ENCODE assay signal across 14 cellular contexts in genomic region chr7:151343516-151343915, GRCh38. TPM values are rescaled to one million over a fixed set of nuclear protein-coding genes. Genes with fewer than 3 reads are reported as not detected.
A peak's percentile ranks its signal among the peaks of the same experiment; 100 is the strongest.
DNase-seq lines count a peak whose midpoint lies in the region; ATAC-seq and TF ChIP-seq lines count a peak whose summit lies in the region.
"Had no signal": no experiment of that assay in that cellular context is flagged by ENCODE, and none has a peak within 500 bp of the region (broad histone marks: within the 10 kb centered on the region; RNA-seq: fewer than 3 reads in every experiment).

No MANE protein-coding gene starts in this region.

- peaks cover 12% of the 10 kb centered on the region for H3K9me3 Mint-ChIP-seq in T-helper 2 cell treated with Interferon-gamma antibody and Interleukin-4, amounts not matched to agents 5 μg/mL and 100 μg/mL, for 36 hours
- H3K9me3 Mint-ChIP-seq in GM23338 (no peaks in the 10 kb centered on the region; the same call in 1 of the 3 replicates), nephron (peaks cover 6% of the 10 kb centered on the region)
- peaks cover 8% of the 10 kb centered on the region for H3K9me3 Mint-ChIP-seq in activated naive CD8-positive, alpha-beta T cell (ENCODE audit: low read depth)

- H3K36me3 Mint-ChIP-seq in T-helper 2 cell treated with Interferon-gamma antibody and Interleukin-4, amounts not matched to agents 5 μg/mL and 100 μg/mL, for 36 hours (ENCODE audit: low read depth): peaks cover 30% of the 10 kb centered on the region
- H3K36me3 Mint-ChIP-seq in GM23338 (ENCODE audit: low read depth) (peaks cover 15% of the 10 kb centered on the region; the same call in 2 of the 3 replicates), nephron (ENCODE audit: low read depth) (peaks cover 22% of the 10 kb centered on the region)
- peaks cover 6% of the 10 kb centered on the region for H3K36me3 Mint-ChIP-seq in activated naive CD8-positive, alpha-beta T cell

- H3K36me3 ChIP-seq in GM23338 (ENCODE audit: insufficient read depth) (no peaks in the 10 kb centered on the region; the same call in none of the 2 replicates), WERI-Rb-1 (peaks cover 34% of the 10 kb centered on the region)

- H3K4me1 Mint-ChIP-seq in T-helper 2 cell treated with Interferon-gamma antibody and Interleukin-4, amounts not matched to agents 5 μg/mL and 100 μg/mL, for 36 hours (ENCODE audit: low read depth): peaks cover 33% of the 10 kb centered on the region
- H3K4me1 Mint-ChIP-seq in GM23338 (0 out of 3 replicates have a peak, but pooled peaks cover 6% of the 10 kb centered on the region), nephron (peaks cover 9% of the 10 kb centered on the region)
- H3K4me1 Mint-ChIP-seq in activated naive CD8-positive, alpha-beta T cell (ENCODE audit: low read depth): peaks cover 52% of the 10 kb centered on the region

- H3K27me3 Mint-ChIP-seq in T-helper 2 cell treated with Interferon-gamma antibody and Interleukin-4, amounts not matched to agents 5 μg/mL and 100 μg/mL, for 36 hours (ENCODE audit: low read depth): no peaks in the 10 kb centered on the region
- H3K27me3 Mint-ChIP-seq in GM23338 (ENCODE audit: insufficient read depth, low read depth, poor library complexity) (peaks cover 4% of the 10 kb centered on the region), nephron (ENCODE audit: low read depth) (no peaks in the 10 kb centered on the region)
- no peaks in the 10 kb centered on the region for H3K27me3 Mint-ChIP-seq in activated naive CD8-positive, alpha-beta T cell

- no peak for DNase-seq in T-helper 2 cell treated with Interferon-gamma antibody and Interleukin-4, amounts not matched to agents 5 μg/mL and 100 μg/mL, for 36 hours (ENCODE audit: low spot score)
- DNase-seq in T-helper 2 cell: no peak
- no peak for DNase-seq in GM23338 (ENCODE audit: low spot score)
- no peak for DNase-seq in WERI-Rb-1
- DNase-seq in SIG-M5 (lab: John Stamatoyannopoulos, UW): no peak
- no peak for DNase-seq in D341Med (ENCODE audit: low spot score)
- DNase-seq: H9, NCI-H187 treated with DMSO at 0.1 percent for 48 hours, NCI-H82, spleen had no signal

- H3F3A ChIP-seq in GM23338 (replicated peaks; ENCODE audit: low read depth): no peaks in the 10 kb centered on the region

- H3K27ac ChIP-seq in GM23338 (ENCODE audit: low read depth) (0 out of 2 replicates have a peak overlapping the region, but pooled peaks have one; percentile 1), WERI-Rb-1 (no peak overlapping the region)
- H3K27ac ChIP-seq: parathyroid adenoma, suprapubic skin had no signal

- peaks cover 8% of the 10 kb centered on the region; the same call in 1 of the 2 replicates for H3K4me1 ChIP-seq in GM23338 (ENCODE audit: insufficient read depth)

- peak overlapping the region; percentile 84 for H3K4me3 Mint-ChIP-seq in T-helper 2 cell treated with Interferon-gamma antibody and Interleukin-4, amounts not matched to agents 5 μg/mL and 100 μg/mL, for 36 hours
- H3K4me3 Mint-ChIP-seq in GM23338: peak overlapping the region; percentile 79; the same call in 1 of the 3 replicates
- H3K4me3 Mint-ChIP-seq in activated naive CD8-positive, alpha-beta T cell: peak overlapping the region; percentile 92
- H3K4me3 Mint-ChIP-seq in nephron: peak overlapping the region; percentile 69 to 81 (median 80)

- no peak overlapping the region for H3K4me3 ChIP-seq in GM23338
- no peak overlapping the region for H3K4me3 ChIP-seq in WERI-Rb-1 (ENCODE audit: low read depth, low read length)

- no peak for ATAC-seq in GM23338

- no peaks in the 10 kb centered on the region for H3K9me2 ChIP-seq in GM23338 (ENCODE audit: insufficient read depth)

- no peak overlapping the region for H3K4me2 ChIP-seq in GM23338

- TF ChIP-seq CTCF in GM23338 (conservative IDR thresholded peaks at IDR 0.05; ENCODE audit: low read depth in 2 of 2) (no peak), nephron (IDR thresholded peaks at IDR 0.05; ENCODE audit: unreplicated experiment in 3 of 3) (no peak), WERI-Rb-1 (IDR thresholded peaks at IDR 0.05; ENCODE audit: low read depth, low read length) (no peak)

- no peaks in the 10 kb centered on the region for H3K9me3 ChIP-seq in WERI-Rb-1 (ENCODE audit: severe bottlenecking)
- H3K9me3 ChIP-seq: suprapubic skin had no signal

- peak overlapping the region; percentile 90 for H3K27ac Mint-ChIP-seq in T-helper 2 cell treated with Interferon-gamma antibody and Interleukin-4, amounts not matched to agents 5 μg/mL and 100 μg/mL, for 36 hours
- H3K27ac Mint-ChIP-seq in GM23338 (no peak overlapping the region), nephron (no peak overlapping the region)
- peak overlapping the region; percentile 83 for H3K27ac Mint-ChIP-seq in activated naive CD8-positive, alpha-beta T cell
- H3K27ac Mint-ChIP-seq: H9 had no signal

- peaks cover 8% of the 10 kb centered on the region; the same call in 1 of the 2 replicates for H4K20me1 ChIP-seq in GM23338 (replicated peaks; ENCODE audit: insufficient read depth)

- peaks cover 20% of the 10 kb centered on the region for H3K79me2 ChIP-seq in GM23338 (replicated peaks; ENCODE audit: insufficient read depth)

- H2AFZ ChIP-seq in GM23338: no peak overlapping the region
- H2AFZ ChIP-seq: parathyroid adenoma had no signal

- no peaks in the 10 kb centered on the region for H3K27me3 ChIP-seq in GM23338 (ENCODE audit: insufficient read depth)
- H3K27me3 ChIP-seq in WERI-Rb-1 (ENCODE audit: insufficient read depth, low read depth, severe bottlenecking): no peaks in the 10 kb centered on the region
- H3K27me3 ChIP-seq: spleen, suprapubic skin had no signal

TF ChIP-seq in GM23338, 12 proteins besides CTCF, POLR2A, EP300 and RAD21 (continues in another document):
- TF ChIP-seq NANOG (IDR thresholded peaks at IDR 0.05; ENCODE audit: borderline replicate concordance): no peak
- TF ChIP-seq REST (IDR thresholded peaks at IDR 0.05; ENCODE audit: unreplicated experiment): no peak
- TF ChIP-seq CREB1 (CRISPR knock-in tag; IDR thresholded peaks at IDR 0.05; ENCODE audit: low read depth): no peak
- no peak for TF ChIP-seq JUNB (IDR thresholded peaks at IDR 0.05; ENCODE audit: unreplicated experiment)
- TF ChIP-seq EZH2phosphoT487 (IDR thresholded peaks at IDR 0.05; ENCODE audit: unreplicated experiment): no peak
- TF ChIP-seq ZNF331 (CRISPR knock-in tag; IDR thresholded peaks at IDR 0.05; ENCODE audit: low read depth): no peak
- no peak for TF ChIP-seq POLR2AphosphoS5 (IDR thresholded peaks at IDR 0.05; ENCODE audit: low read depth)
- TF ChIP-seq EZH2 (IDR thresholded peaks at IDR 0.05; ENCODE audit: low read depth, unreplicated experiment): no peak

RNA-seq across cellular contexts. Expression of gene NUB1, which starts 1.9 kb away (rescaled TPM):
- 31.8 and 32.4 TPM in 2 replicates for total RNA-seq in GM23338 (2014; rRNA removed; shearing (Covaris generic))
- 40.7 and 42.3 TPM in 2 replicates for polyA plus RNA-seq in GM23338 (2016; fragmentation: Nextera tagmentation; extraction: Ambion mirVana)

Comparison
In these comparisons a context has a peak if more than half of its experiments do, and no peak if none do; other contexts are left out.
1. H3K27ac Mint-ChIP-seq: peak in T-helper 2 cell treated with Interferon-gamma antibody and Interleukin-4, amounts not matched to agents 5 μg/mL and 100 μg/mL, for 36 hours (single experiment) and activated naive CD8-positive, alpha-beta T cell (single experiment); none in GM23338 (single experiment) and nephron (0 of 3).
2. Peak in every context shown above with its lines, with median percentiles within 50 percentile points of each other: H3K4me3 Mint-ChIP-seq.